Comparison of ENCODE assay signal across 8 cellular contexts in the genomic region with DNA sequence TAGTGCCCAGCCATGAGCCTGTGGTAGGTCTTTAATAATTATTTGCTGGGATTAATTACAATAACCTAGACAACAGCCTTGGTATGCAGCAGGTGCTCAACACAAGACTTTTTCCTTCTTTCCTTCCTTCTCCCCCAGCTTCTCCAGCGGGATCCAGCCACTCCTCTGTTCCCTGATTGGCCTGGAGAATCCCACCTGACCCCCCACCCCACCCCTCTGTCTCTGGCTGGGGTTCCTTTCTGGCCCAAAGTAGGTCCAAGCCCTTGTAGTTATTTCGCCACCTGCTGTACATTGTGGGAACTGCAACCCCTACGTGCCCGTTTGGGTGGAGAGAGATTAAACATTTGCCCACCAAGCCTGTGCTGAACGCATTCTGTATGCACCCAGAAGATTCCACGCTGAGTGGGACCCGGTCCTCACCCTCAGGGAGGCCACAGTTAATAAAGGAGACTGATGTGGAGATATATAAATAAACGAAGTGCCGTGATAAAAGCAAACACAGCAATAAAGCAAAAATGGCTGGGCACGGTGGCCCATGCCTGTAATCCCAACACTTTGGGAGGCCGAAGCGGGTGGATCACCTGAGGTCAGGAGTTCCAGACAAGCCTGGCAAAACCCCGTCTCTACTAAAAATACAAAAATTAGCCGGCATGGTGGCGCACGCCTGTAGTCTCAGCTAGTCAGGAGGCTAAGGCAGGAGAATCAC. TPM values are rescaled to one million over a fixed set of nuclear protein-coding genes. Genes with fewer than 3 reads are reported as not detected.
A peak's percentile ranks its signal among the peaks of the same experiment; 100 is the strongest.
DNase-seq lines count a peak whose midpoint lies in the region; ATAC-seq and TF ChIP-seq lines count a peak whose summit lies in the region.

No MANE protein-coding gene starts in this region.

- ATAC-seq in left colon: peak; percentile 65
- ATAC-seq in GM19324 (IDR thresholded peaks at IDR 0.05; ENCODE audit: low FRiP score, unreplicated experiment): no peak

- intact Hi-C loops in left colon (cut with DNase I, micrococcal nuclease): loop anchor here (2.0 to 10.0 kb wide), 2 partner anchors 40 to 70 kb away; no protein-coding TSS in a partner anchor

- DNase-seq in NCI-H1417 (lab: John Stamatoyannopoulos, UW) (peak in 2 of 3 experiments; percentile 46 to 84), NCI-H1417 treated with DMSO at 0.1 percent for 48 hours (lab: John Stamatoyannopoulos, UW) (no peak), NCI-H1694 (lab: John Stamatoyannopoulos, UW) (peak; percentile 75), T47D (ENCODE audit: low read depth in 1 of 2, low spot score in 1 of 2) (peak; percentile 91 to 92), left colon (peak; percentile 72 to 81)
- peak; percentile 59 to 68 (median 63) for DNase-seq in stimulated activated CD4-positive, alpha-beta T cell treated with anti-CD3 and anti-CD28 coated beads, TNF-alpha, amount 100 ng/mL, for 48 hours (ENCODE audit: low read depth in 3 of 3)

- peak; percentile 80 for TF ChIP-seq CTCF in VCaP (conservative IDR thresholded peaks at IDR 0.05)

- no peak overlapping the region for H3K27ac ChIP-seq in VCaP

- in situ Hi-C loops in T47D (cut with HindIII; ENCODE audit: low pct_unique_long_range_greater_than_20kb, low sequenced_read_pairs): no loop called here

RNA-seq across cellular contexts. Expression of a gene that starts 32.1 kb away (rescaled TPM):
- 10 to 100 TPM; 44.9 to 47.9 TPM for total RNA-seq in left colon

RNA-seq across cellular contexts. Expression of a gene that starts 37.7 kb away (rescaled TPM):
- total RNA-seq in left colon: 100 to 1,000 TPM; 118 to 200 TPM
